8 cellular contexts compared by ENCODE assay signal in the genomic region with DNA sequence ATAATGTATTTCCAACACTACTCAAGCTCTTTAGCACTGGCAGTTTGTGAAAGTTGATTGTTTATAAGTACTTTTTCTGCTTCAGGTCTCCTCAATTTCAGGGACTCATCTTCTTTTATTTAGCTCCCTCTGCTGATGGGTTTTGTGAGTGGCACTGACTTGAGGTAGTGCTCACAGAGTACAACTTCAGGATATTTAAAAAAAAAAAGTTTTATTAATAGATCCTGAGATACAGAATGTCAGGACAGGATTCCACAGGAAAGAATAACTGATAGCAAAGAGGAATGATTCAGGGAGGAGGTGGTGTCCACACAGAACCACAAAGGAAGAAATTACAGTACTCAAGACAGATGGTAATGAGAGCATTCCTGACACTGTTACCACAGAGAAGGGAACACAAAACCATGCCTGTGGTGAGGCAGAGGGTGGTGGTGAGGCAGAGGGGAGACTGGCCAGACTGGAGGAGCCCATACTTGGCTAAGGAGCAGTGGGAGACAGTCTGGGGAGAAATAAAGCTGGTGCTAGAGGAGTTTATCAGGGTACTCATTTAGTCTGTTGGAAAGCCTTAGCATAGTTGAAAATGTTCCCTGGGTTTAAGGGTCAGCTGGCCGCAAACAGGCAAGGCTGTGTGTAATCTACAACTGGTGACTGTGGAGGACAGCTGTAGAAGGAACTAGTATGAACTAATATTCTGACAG.
DNase-seq lines count a peak whose midpoint lies in the region; ATAC-seq and TF ChIP-seq lines count a peak whose summit lies in the region.

No MANE protein-coding gene starts in this region.

- H3K9me3 ChIP-seq in BE2C = no peaks in the 10 kb centered on the region

- no peak for ATAC-seq in GM19455 (IDR thresholded peaks at IDR 0.05; ENCODE audit: unreplicated experiment)
- no peak for ATAC-seq in GM18498 (IDR thresholded peaks at IDR 0.05; ENCODE audit: unreplicated experiment)

- peaks cover 3% of the 10 kb centered on the region; the same call in 1 of the 2 replicates for H3K4me1 ChIP-seq in BE2C

- H3K36me3 ChIP-seq in BE2C (no peaks in the 10 kb centered on the region), GM06990 (ENCODE audit: control insufficient read depth, insufficient read depth, low read length) (no peaks in the 10 kb centered on the region)

- H3K4me3 ChIP-seq in BE2C (ENCODE audit: low read depth, low read length) (no peak overlapping the region), GM06990 (replicated peaks; ENCODE audit: low read depth, low read length) (no peak overlapping the region), WI38 (ENCODE audit: low read depth, low read length) (no peak overlapping the region), foreskin fibroblast (ENCODE audit: low read depth in 1 of 2, low read length in 2 of 2) (no peak overlapping the region)

- no peaks in the 10 kb centered on the region for H3K27me3 ChIP-seq in BE2C
- no peaks in the 10 kb centered on the region for H3K27me3 ChIP-seq in GM06990 (replicated peaks; ENCODE audit: control insufficient read depth, insufficient read depth, low read length)

- TF ChIP-seq CTCF in BE2C (IDR thresholded peaks at IDR 0.05; ENCODE audit: low read depth, low read length) = peak; percentile 77
- TF ChIP-seq CTCF in GM06990 (IDR thresholded peaks at IDR 0.05; ENCODE audit: insufficient read depth, low read length, poor library complexity, severe bottlenecking) = peak; percentile 61
- peak; percentile 57 for TF ChIP-seq CTCF in WI38 (IDR thresholded peaks at IDR 0.05; ENCODE audit: low read depth, low read length)
- TF ChIP-seq CTCF in foreskin fibroblast (IDR thresholded peaks at IDR 0.05; ENCODE audit: low read depth, low read length) = peak; percentile 71

- DNase-seq in BE2C (peak; percentile 44), GM06990 (ENCODE audit: extremely low read depth, insufficient read length) (peak; percentile 22), NCI-H1048 (lab: John Stamatoyannopoulos, UW) (peak; percentile 40), foreskin fibroblast (peak; percentile 71 to 87), non-pigmented ciliary epithelial cell (ENCODE audit: low read depth) (peak; percentile 90)

Comparison
In these comparisons a context has a peak if more than half of its experiments do, and no peak if none do; other contexts are left out.
1. DNase-seq: peak in every context shown above with its lines; median percentile 90 in non-pigmented ciliary epithelial cell; 79 in foreskin fibroblast; 44 in BE2C; 40 in NCI-H1048; 22 in GM06990.